ENCODE assay signal across 8 cellular contexts in genomic region chr5:157252741-157253465, GRCh38. TPM values are rescaled to one million over a fixed set of nuclear protein-coding genes. Genes with fewer than 3 reads are reported as not detected.
DNase-seq lines count a peak whose midpoint lies in the region; ATAC-seq and TF ChIP-seq lines count a peak whose summit lies in the region.

No MANE protein-coding gene starts in this region.

- peak overlapping the region in 9 of 11 experiments; percentile 17 to 67 (median 52); a peak in 18 of 22 replicates for H3K9ac ChIP-seq in BLaER1 treated with 17β-estradiol and CSF1 and Interleukin-3, amounts not matched to agents 10 nM and 100 nM

- no peak for TF ChIP-seq CTCF in glutamatergic neuron (IDR thresholded peaks at IDR 0.05; ENCODE audit: partially characterized antibody, unreplicated experiment)

- peaks cover 41 to 64% (median 56%) of the 10 kb centered on the region in 3 donors for H3K36me3 Mint-ChIP-seq in immature natural killer cell
- no peaks in the 10 kb centered on the region for H3K36me3 Mint-ChIP-seq in glutamatergic neuron (ENCODE audit: unreplicated experiment)

- H3K4me1 Mint-ChIP-seq in immature natural killer cell, result peaks cover 99 to 100% of the 10 kb centered on the region in 2 donors
- no peaks in the 10 kb centered on the region for H3K4me1 Mint-ChIP-seq in glutamatergic neuron (ENCODE audit: low read depth, unreplicated experiment)

- H3K27me3 ChIP-seq in BLaER1 treated with 17β-estradiol and CSF1 and Interleukin-3, amounts not matched to agents 10 nM and 100 nM, result no peaks in the 10 kb centered on the region

- peaks cover 2 to 14% (median 14%) of the 10 kb centered on the region in 3 donors for H3K27me3 Mint-ChIP-seq in immature natural killer cell (ENCODE audit: low read depth in 3 of 3)
- no peaks in the 10 kb centered on the region for H3K27me3 Mint-ChIP-seq in glutamatergic neuron (ENCODE audit: unreplicated experiment)

- peak overlapping the region in 10 of 11 experiments; percentile 27 to 77 (median 68); a peak in 19 of 22 replicates for H3K27ac ChIP-seq in BLaER1 treated with 17β-estradiol and CSF1 and Interleukin-3, amounts not matched to agents 10 nM and 100 nM

- no peaks in the 10 kb centered on the region for H3K36me3 ChIP-seq in BLaER1 treated with 17β-estradiol and CSF1 and Interleukin-3, amounts not matched to agents 10 nM and 100 nM

- no peaks in the 10 kb centered on the region for H3K9me3 Mint-ChIP-seq in immature natural killer cell
- H3K9me3 Mint-ChIP-seq in glutamatergic neuron (ENCODE audit: unreplicated experiment), result no peaks in the 10 kb centered on the region

- peaks cover 23 to 40% (median 30%) of the 10 kb centered on the region in 10 experiments for H3K4me1 ChIP-seq in BLaER1 treated with 17β-estradiol and CSF1 and Interleukin-3, amounts not matched to agents 10 nM and 100 nM

- no peaks in the 10 kb centered on the region for H4K20me1 ChIP-seq in BLaER1 treated with 17β-estradiol and CSF1 and Interleukin-3, amounts not matched to agents 10 nM and 100 nM

- peak overlapping the region; percentile 58 to 84 (median 78) for H3K4me3 Mint-ChIP-seq in immature natural killer cell
- no peak overlapping the region for H3K4me3 Mint-ChIP-seq in glutamatergic neuron (ENCODE audit: unreplicated experiment)

- peak overlapping the region in 1 of 10 experiments; percentile 17; a peak in 1 of 20 replicates for H3K4me3 ChIP-seq in BLaER1 treated with 17β-estradiol and CSF1 and Interleukin-3, amounts not matched to agents 10 nM and 100 nM

- H3K27ac Mint-ChIP-seq in immature natural killer cell (peak overlapping the region; percentile 94 to 99 (median 97)), glutamatergic neuron (ENCODE audit: unreplicated experiment) (no peak overlapping the region)

- H3K4me2 ChIP-seq in BLaER1 treated with 17β-estradiol and CSF1 and Interleukin-3, amounts not matched to agents 10 nM and 100 nM, result peak overlapping the region; percentile 54 to 84 (median 77)

- DNase-seq in activated CD4-positive, alpha-beta T cell treated with anti-CD3 and anti-CD28 coated beads, Interleukin-2, amount 50 U/mL, for 1 hour, result peak; percentile 51
- DNase-seq in immature natural killer cell (peak; percentile 88 to 89 (median 89)), glutamatergic neuron (no peak), NCI-H82 treated with DMSO at 0.1 percent for 48 hours (lab: John Stamatoyannopoulos, UW; ENCODE audit: unreplicated experiment) (no peak), GOT3 (lab: John Stamatoyannopoulos, UW) (no peak)

- peaks cover 0 to 7% (median 0%) of the 10 kb centered on the region in 11 experiments; a peak in 3 of 22 replicates for H3K9me3 ChIP-seq in BLaER1 treated with 17β-estradiol and CSF1 and Interleukin-3, amounts not matched to agents 10 nM and 100 nM (replicated peaks in 1 of 11)

- ATAC-seq in GM19397 (IDR thresholded peaks at IDR 0.05; ENCODE audit: unreplicated experiment), result peak; percentile 87
- ATAC-seq in HG03378 (IDR thresholded peaks at IDR 0.05; ENCODE audit: unreplicated experiment), result peak; percentile 97

RNA-seq across cellular contexts. Expression of gene CYFIP2, which starts 13.0 kb away (rescaled TPM):
- polyA plus RNA-seq in immature natural killer cell, result 100 to 1,000 TPM; 293 to 667 (median 513) TPM
- total RNA-seq in glutamatergic neuron (ENCODE audit: unreplicated experiment), result 120 TPM

Comparison
In these comparisons a context has a peak if more than half of its experiments do, and no peak if none do; other contexts are left out.
1. DNase-seq: peak in activated CD4-positive, alpha-beta T cell treated with anti-CD3 and anti-CD28 coated beads, Interleukin-2, amount 50 U/mL, for 1 hour (single experiment) and immature natural killer cell (3 of 3); none in glutamatergic neuron (single experiment), NCI-H82 treated with DMSO at 0.1 percent for 48 hours (single experiment) and GOT3 (single experiment).